In genomic region chr9:94718936-94719335, GRCh38 we compare ENCODE assay signal across 26 cellular contexts.
"Had no signal": no experiment of that assay in that cellular context is flagged by ENCODE, and none has a peak within 500 bp of the region (broad histone marks: within the 10 kb centered on the region; RNA-seq: fewer than 3 reads in every experiment).

No MANE protein-coding gene starts in this region.

- H3K27me3 ChIP-seq: hepatocyte, stomach, upper lobe of left lung had no signal

- H3K4me1 ChIP-seq: left ventricle myocardium inferior, stomach, upper lobe of left lung had no signal

- H3K4me3 ChIP-seq: coronary artery, hepatocyte, left ventricle myocardium inferior, stomach, upper lobe of left lung had no signal

- H2AFZ ChIP-seq: hepatocyte had no signal

- H3K4me2 ChIP-seq: hepatocyte had no signal

- H3K36me3 ChIP-seq: left ventricle myocardium inferior, stomach, upper lobe of left lung had no signal

- FAIRE-seq: small intestine, TTC549 had no signal

- H3K79me2 ChIP-seq: hepatocyte had no signal

- H3K27ac ChIP-seq: coronary artery, hepatocyte, left ventricle myocardium inferior, stomach, upper lobe of left lung had no signal

- H3K9me3 ChIP-seq: left ventricle myocardium inferior, stomach, upper lobe of left lung had no signal

- DNase-seq: activated CD4-positive, alpha-beta T cell treated with anti-CD3 and anti-CD28 coated beads for 36 hours; activated CD4-positive, alpha-beta T cell treated with anti-CD3 and anti-CD28 coated beads, Interleukin-2, amount 50 U/mL, for 4 hours; activated CD8-positive, alpha-beta memory T cell treated with anti-CD3 and anti-CD28 coated beads for 24 hours; activated CD8-positive, alpha-beta memory T cell treated with anti-CD3 and anti-CD28 coated beads, Interleukin-2, amount 50 U/mL, for 4 hours; activated T-cell treated with anti-CD3 and anti-CD28 coated beads, Interleukin-2, amount 50 U/mL, for 24 hours; amniotic stem cell; cerebellar nuclear complex; erythroblast; foreskin fibroblast; immature natural killer cell; left ventricle myocardium inferior; mammary epithelial cell; midbrain; nucleus accumbens; posterior cingulate gyrus; small intestine; stomach; upper lobe of left lung had no signal

- ATAC-seq: activated CD4-positive, alpha-beta T cell treated with anti-CD3 and anti-CD28 coated beads for 36 hours; activated T-helper 17 cell treated with anti-CD3 and anti-CD28 coated beads, Interleukin-2, amount 50 U/mL, for 72 hours; sciatic nerve; SK-N-SH treated with all-trans-retinoic acid at 6 μM for 48 hours; stimulated activated memory B cell treated with anti-CD40 and anti-IgM and Interleukin-4, amounts not matched to agents 10 μg/mL and 1 μg/mL and 100 μg/mL, for 72 hours; WTC11 had no signal
